Comparison of ENCODE assay signal across 11 cellular contexts in the genomic region with DNA sequence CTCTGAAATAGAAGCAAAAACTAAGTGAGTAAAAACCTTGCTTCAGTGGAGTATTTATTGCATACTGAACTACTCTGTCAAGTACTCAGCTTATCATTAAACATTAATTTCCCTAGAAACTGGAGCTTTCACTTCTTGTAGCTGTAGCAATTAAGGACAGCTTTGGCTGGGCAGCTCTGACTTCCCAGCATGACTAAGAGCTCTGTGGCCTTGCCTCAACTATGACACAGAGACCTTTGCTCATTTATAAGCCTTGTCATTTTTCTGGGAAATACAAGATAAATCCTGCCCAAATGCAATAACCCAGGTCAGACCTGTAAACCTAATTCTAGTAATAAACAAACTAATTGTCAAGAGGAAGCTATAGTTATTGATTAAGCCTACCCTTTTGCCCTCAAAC.
DNase-seq lines count a peak whose midpoint lies in the region; ATAC-seq and TF ChIP-seq lines count a peak whose summit lies in the region.
"Had no signal": no experiment of that assay in that cellular context is flagged by ENCODE, and none has a peak within 500 bp of the region (broad histone marks: within the 10 kb centered on the region; RNA-seq: fewer than 3 reads in every experiment).

No MANE protein-coding gene starts in this region.

- no peak for TF ChIP-seq CTCF in RWPE2 (IDR thresholded peaks at IDR 0.05; ENCODE audit: poor library complexity, severe bottlenecking)
- no peak for TF ChIP-seq CTCF in BE2C (IDR thresholded peaks at IDR 0.05; ENCODE audit: low read depth, low read length)
- TF ChIP-seq CTCF in brain microvascular endothelial cell (IDR thresholded peaks at IDR 0.05; ENCODE audit: low read depth, low read length, missing control alignments): no peak

- no peak overlapping the region for H2AFZ ChIP-seq in mesenchymal stem cell (ENCODE audit: low read depth, low read length)

- H3K4me3 ChIP-seq in RWPE2 (ENCODE audit: severe bottlenecking) (no peak overlapping the region), mesenchymal stem cell (ENCODE audit: insufficient read depth in 1 of 2, low read depth in 1 of 2, low read length in 2 of 2) (peak overlapping the region in 1 of 2 experiments; percentile 6), BE2C (ENCODE audit: low read depth, low read length) (no peak overlapping the region), brain microvascular endothelial cell (ENCODE audit: low read depth, low read length) (no peak overlapping the region)
- H3K4me3 ChIP-seq: HAP-1 had no signal

- peak; percentile 68 for ATAC-seq in HG02759 (IDR thresholded peaks at IDR 0.05; ENCODE audit: unreplicated experiment)
- ATAC-seq in RWPE2 (ENCODE audit: low read depth): peak; percentile 25; the same call in 1 of the 3 replicates
- ATAC-seq in activated CD4-positive, CD25-positive, alpha-beta regulatory T cell treated with anti-CD3 and anti-CD28 coated beads, Interleukin-2, amount 50 U/mL, for 24 hours: no peak

- H3K4me2 ChIP-seq in mesenchymal stem cell (ENCODE audit: low read length, poor library complexity, severe bottlenecking): no peak overlapping the region

- H2BK15ac ChIP-seq in mesenchymal stem cell (ENCODE audit: low read depth, poor library complexity, severe bottlenecking): no peak overlapping the region

- no peaks in the 10 kb centered on the region for H3K9me3 ChIP-seq in RWPE2 (ENCODE audit: severe bottlenecking)
- no peaks in the 10 kb centered on the region for H3K9me3 ChIP-seq in mesenchymal stem cell (ENCODE audit: control insufficient read depth, low read length)
- H3K9me3 ChIP-seq in BE2C: no peaks in the 10 kb centered on the region
- H3K9me3 ChIP-seq: HAP-1 had no signal

- no peak overlapping the region for H3K27ac ChIP-seq in RWPE2 (ENCODE audit: poor library complexity, severe bottlenecking)
- H3K27ac ChIP-seq in mesenchymal stem cell (ENCODE audit: low read length, poor library complexity, severe bottlenecking): peak overlapping the region; percentile 82
- H3K27ac ChIP-seq in brain microvascular endothelial cell: no peak overlapping the region

- H4K8ac ChIP-seq in mesenchymal stem cell (ENCODE audit: low read length): no peak overlapping the region

- H3K4ac ChIP-seq in mesenchymal stem cell (ENCODE audit: low read depth in 1 of 2, low read length in 2 of 2): no peak overlapping the region

- peak; percentile 76 for DNase-seq in Daoy (ENCODE audit: low read depth)
- DNase-seq in RWPE2 (ENCODE audit: low spot score): no peak
- peak; percentile 81 for DNase-seq in mesenchymal stem cell
- DNase-seq in NCI-H526 treated with DMSO at 0.1 percent for 48 hours (lab: John Stamatoyannopoulos, UW): no peak
- DNase-seq in BE2C: no peak
- no peak for DNase-seq in brain microvascular endothelial cell
- DNase-seq: activated naive CD4-positive, alpha-beta T cell treated with anti-CD3 and anti-CD28 coated beads, Interleukin-2, amount 50 U/mL, for 16 hours; hippocampal formation had no signal

- H3K27me3 ChIP-seq in RWPE2 (ENCODE audit: insufficient read depth, poor library complexity, severe bottlenecking) (no peaks in the 10 kb centered on the region), mesenchymal stem cell (ENCODE audit: control insufficient read depth in 1 of 2, insufficient read depth in 1 of 2, low read length in 2 of 2) (no peaks in the 10 kb centered on the region), BE2C (no peaks in the 10 kb centered on the region), brain microvascular endothelial cell (replicated peaks) (no peaks in the 10 kb centered on the region)

- no peak overlapping the region for H2AK5ac ChIP-seq in mesenchymal stem cell (ENCODE audit: low read length, severe bottlenecking)

- no peak overlapping the region for H2BK5ac ChIP-seq in mesenchymal stem cell (ENCODE audit: low read depth, low read length, poor library complexity, severe bottlenecking)

- H4K91ac ChIP-seq in mesenchymal stem cell (ENCODE audit: low read length): no peak overlapping the region

- in situ Hi-C loops in brain microvascular endothelial cell (cut with HindIII; ENCODE audit: low pct_ligation_motif_present, low sequenced_read_pairs): no loop called here

- no peak overlapping the region for H3K23ac ChIP-seq in mesenchymal stem cell (ENCODE audit: low read length in 2 of 2)

- H3K36me3 ChIP-seq in RWPE2 (ENCODE audit: low read depth) (no peaks in the 10 kb centered on the region), mesenchymal stem cell (ENCODE audit: control insufficient read depth in 1 of 2, insufficient read depth in 2 of 2, low read depth in 1 of 2, low read length in 2 of 2) (no peaks in the 10 kb centered on the region), BE2C (no peaks in the 10 kb centered on the region), brain microvascular endothelial cell (replicated peaks) (no peaks in the 10 kb centered on the region)
- H3K36me3 ChIP-seq: HAP-1 had no signal

- no peak overlapping the region for H3K14ac ChIP-seq in mesenchymal stem cell (ENCODE audit: low read length in 2 of 2)

- no peak overlapping the region for H2BK12ac ChIP-seq in mesenchymal stem cell (ENCODE audit: low read length in 2 of 2)

- H3K79me1 ChIP-seq in mesenchymal stem cell (replicated peaks; ENCODE audit: low read length, poor library complexity, severe bottlenecking): no peaks in the 10 kb centered on the region

- H2BK120ac ChIP-seq in mesenchymal stem cell (ENCODE audit: low read depth, low read length): no peak overlapping the region

- peak overlapping the region; percentile 17 for H3K9ac ChIP-seq in mesenchymal stem cell (ENCODE audit: low read length)

- H3K18ac ChIP-seq in mesenchymal stem cell (ENCODE audit: low read depth in 1 of 2, low read length in 2 of 2): no peak overlapping the region

- H3K4me1 ChIP-seq in RWPE2 (ENCODE audit: insufficient read depth, poor library complexity, severe bottlenecking) (no peaks in the 10 kb centered on the region), mesenchymal stem cell (ENCODE audit: control insufficient read depth, insufficient read depth, low read depth, low read length) (peaks cover 8% of the 10 kb centered on the region), BE2C (no peaks in the 10 kb centered on the region; the same call in 1 of the 2 replicates)
- H3K4me1 ChIP-seq: HAP-1 had no signal

Comparison
In these comparisons a context has a peak if more than half of its experiments do, and no peak if none do; other contexts are left out.
1. DNase-seq: peak in Daoy (single experiment) and mesenchymal stem cell (single experiment); none in RWPE2 (single experiment), NCI-H526 treated with DMSO at 0.1 percent for 48 hours (single experiment), BE2C (single experiment) and brain microvascular endothelial cell (single experiment).
2. ATAC-seq: peak in HG02759 (single experiment) and RWPE2 (single experiment); none in activated CD4-positive, CD25-positive, alpha-beta regulatory T cell treated with anti-CD3 and anti-CD28 coated beads, Interleukin-2, amount 50 U/mL, for 24 hours (0 of 2).